In genomic region chr2:11540148-11540995, GRCh38 we compare ENCODE assay signal across 1 cellular context.
TF ChIP-seq lines count a peak whose summit lies in the region.

No MANE protein-coding gene starts in this region.

TF ChIP-seq in HepG2, 621 proteins besides CTCF, POLR2A, EP300 and RAD21 (continued from another document and continues in another):
- TF ChIP-seq ZBTB33 (CRISPR knock-in tag; IDR thresholded peaks at IDR 0.05), result no peak
- no peak; the same call in 1 of the 2 replicates for TF ChIP-seq ZFX (CRISPR knock-in tag; IDR thresholded peaks at IDR 0.05; ENCODE audit: low read depth)
- TF ChIP-seq ZNF34 (CRISPR knock-in tag; IDR thresholded peaks at IDR 0.05; ENCODE audit: borderline replicate concordance), result no peak
- no peak for TF ChIP-seq SOX5 (CRISPR knock-in tag; IDR thresholded peaks at IDR 0.05; ENCODE audit: borderline replicate concordance)
- TF ChIP-seq MAFG (CRISPR knock-in tag; IDR thresholded peaks at IDR 0.05), result no peak
- no peak for TF ChIP-seq EEA1 (CRISPR knock-in tag; IDR thresholded peaks at IDR 0.05; ENCODE audit: borderline replicate concordance)
- TF ChIP-seq SP4 (CRISPR knock-in tag; IDR thresholded peaks at IDR 0.05), result no peak
- no peak for TF ChIP-seq ZBTB38 (CRISPR knock-in tag; IDR thresholded peaks at IDR 0.05)
- TF ChIP-seq ZNF724P (CRISPR knock-in tag; IDR thresholded peaks at IDR 0.05; ENCODE audit: borderline replicate concordance), result no peak
- TF ChIP-seq ZNF256 (CRISPR knock-in tag; conservative IDR thresholded peaks at IDR 0.05), result 0 out of 2 replicates have a peak, but pooled peaks have one; percentile 10
- TF ChIP-seq SKIL (CRISPR knock-in tag; IDR thresholded peaks at IDR 0.05; ENCODE audit: borderline replicate concordance), result no peak
- TF ChIP-seq POLR2AphosphoS5 (IDR thresholded peaks at IDR 0.05; ENCODE audit: low read depth, low read length), result peak; percentile 31
- no peak; the same call in 1 of the 2 replicates for TF ChIP-seq ZNF564 (CRISPR knock-in tag; IDR thresholded peaks at IDR 0.05)
- TF ChIP-seq ZNF766 (CRISPR knock-in tag; IDR thresholded peaks at IDR 0.05; ENCODE audit: borderline replicate concordance), result no peak
- no peak for TF ChIP-seq ZNF10 (CRISPR knock-in tag; IDR thresholded peaks at IDR 0.05; ENCODE audit: borderline replicate concordance, low read depth)
- TF ChIP-seq ARID2 (CRISPR knock-in tag; IDR thresholded peaks at IDR 0.05; ENCODE audit: borderline replicate concordance), result peak; percentile 22
- 0 out of 2 replicates have a peak, but pooled peaks have one; percentile 7 for TF ChIP-seq ZFP1 (CRISPR knock-in tag; IDR thresholded peaks at IDR 0.05)
- no peak for TF ChIP-seq BHLHE40 (IDR thresholded peaks at IDR 0.05; ENCODE audit: low read length)
- no peak for TF ChIP-seq BRD4 (CRISPR knock-in tag; IDR thresholded peaks at IDR 0.05)
- no peak for TF ChIP-seq KDM3A (CRISPR knock-in tag; IDR thresholded peaks at IDR 0.05; ENCODE audit: low read depth)
- no peak for TF ChIP-seq MIXL1 (CRISPR knock-in tag; IDR thresholded peaks at IDR 0.05)
- TF ChIP-seq NFKB2 (CRISPR knock-in tag; IDR thresholded peaks at IDR 0.05; ENCODE audit: borderline replicate concordance), result 0 out of 2 replicates have a peak, but pooled peaks have one; percentile 1
- no peak for TF ChIP-seq ZKSCAN8 (CRISPR knock-in tag; IDR thresholded peaks at IDR 0.05; ENCODE audit: borderline replicate concordance)
- no peak for TF ChIP-seq KLF6 (CRISPR knock-in tag; IDR thresholded peaks at IDR 0.05)
- TF ChIP-seq E2F2 (CRISPR knock-in tag; IDR thresholded peaks at IDR 0.05; ENCODE audit: borderline replicate concordance), result no peak
- TF ChIP-seq ZFP90 (CRISPR knock-in tag; IDR thresholded peaks at IDR 0.05; ENCODE audit: borderline replicate concordance), result 0 out of 2 replicates have a peak, but pooled peaks have one; percentile 38
- TF ChIP-seq HNRNPH1 (optimal IDR thresholded peaks at IDR 0.05; ENCODE audit: low read depth, low read length), result no peak
- no peak for TF ChIP-seq CSRNP1 (CRISPR knock-in tag; IDR thresholded peaks at IDR 0.05)
- TF ChIP-seq NCOA2 (CRISPR knock-in tag; IDR thresholded peaks at IDR 0.05), result 0 out of 2 replicates have a peak, but pooled peaks have one; percentile 32
- no peak for TF ChIP-seq PRDM4 (CRISPR knock-in tag; IDR thresholded peaks at IDR 0.05; ENCODE audit: borderline replicate concordance)
- TF ChIP-seq ZMAT5 (CRISPR knock-in tag; IDR thresholded peaks at IDR 0.05; ENCODE audit: borderline replicate concordance, low read depth), result no peak
- no peak for TF ChIP-seq PITX1 (CRISPR knock-in tag; IDR thresholded peaks at IDR 0.05)
- TF ChIP-seq HCFC1 (IDR thresholded peaks at IDR 0.05; ENCODE audit: low read depth, low read length), result no peak
- TF ChIP-seq HDAC6 (IDR thresholded peaks at IDR 0.05; ENCODE audit: low read depth, low read length), result no peak
- TF ChIP-seq ZNF354B (CRISPR knock-in tag; IDR thresholded peaks at IDR 0.05), result no peak
- TF ChIP-seq ZNF510 (CRISPR knock-in tag; IDR thresholded peaks at IDR 0.05; ENCODE audit: low read depth), result 0 out of 2 replicates have a peak, but pooled peaks have one; percentile 69
- TF ChIP-seq SMYD3 (CRISPR knock-in tag; IDR thresholded peaks at IDR 0.05), result peak; percentile 59; the same call in 1 of the 2 replicates
- TF ChIP-seq ZNF382 (CRISPR knock-in tag; IDR thresholded peaks at IDR 0.05; ENCODE audit: borderline replicate concordance), result no peak
- no peak for TF ChIP-seq NCOA5 (CRISPR knock-in tag; IDR thresholded peaks at IDR 0.05)
- TF ChIP-seq PHF8 (CRISPR knock-in tag; IDR thresholded peaks at IDR 0.05), result no peak
- TF ChIP-seq WIZ (CRISPR knock-in tag; IDR thresholded peaks at IDR 0.05), result no peak
- TF ChIP-seq ZBTB10 (CRISPR knock-in tag; IDR thresholded peaks at IDR 0.05; ENCODE audit: borderline replicate concordance), result no peak
- TF ChIP-seq NFRKB (IDR thresholded peaks at IDR 0.05), result no peak
- no peak for TF ChIP-seq NR2F1 (CRISPR knock-in tag; IDR thresholded peaks at IDR 0.05)
- TF ChIP-seq HNF4G (IDR thresholded peaks at IDR 0.05; ENCODE audit: borderline replicate concordance, low read depth, low read length), result no peak
- no peak for TF ChIP-seq HNF4G (CRISPR knock-in tag; IDR thresholded peaks at IDR 0.05; ENCODE audit: borderline replicate concordance, low read depth)
- no peak for TF ChIP-seq ZNF629 (CRISPR knock-in tag; conservative IDR thresholded peaks at IDR 0.05)
- no peak for TF ChIP-seq REPIN1 (CRISPR knock-in tag; IDR thresholded peaks at IDR 0.05; ENCODE audit: borderline replicate concordance, low read depth)
- TF ChIP-seq ZNF672 (CRISPR knock-in tag; IDR thresholded peaks at IDR 0.05), result no peak
- peak; percentile 62 for TF ChIP-seq ZC3H4 (CRISPR knock-in tag; IDR thresholded peaks at IDR 0.05; ENCODE audit: borderline replicate concordance)
- no peak for TF ChIP-seq TFE3 (CRISPR knock-in tag; IDR thresholded peaks at IDR 0.05)
- TF ChIP-seq PAF1 (CRISPR knock-in tag; IDR thresholded peaks at IDR 0.05), result no peak
- 0 out of 2 replicates have a peak, but pooled peaks have one; percentile 25 for TF ChIP-seq RNF2 (conservative IDR thresholded peaks at IDR 0.05; ENCODE audit: low read depth)
- 0 out of 2 replicates have a peak, but pooled peaks have one; percentile 4 for TF ChIP-seq ZNF264 (CRISPR knock-in tag; IDR thresholded peaks at IDR 0.05)
